In genomic region chr15:73632670-73633058, GRCh38 we compare ENCODE assay signal across 8 cellular contexts. TPM values are rescaled to one million over a fixed set of nuclear protein-coding genes. Genes with fewer than 3 reads are reported as not detected.
DNase-seq lines count a peak whose midpoint lies in the region; ATAC-seq and TF ChIP-seq lines count a peak whose summit lies in the region.

No MANE protein-coding gene starts in this region.

- H3K4me3 ChIP-seq in left ventricle myocardium inferior (peak overlapping the region; percentile 96), skin epidermis (peak overlapping the region; percentile 65 to 99 (median 95))

- H3K4me1 Mint-ChIP-seq in activated T-helper 2 cell treated with anti-CD3 and anti-CD28 coated beads, Interferon-gamma antibody, Interleukin-2, Interleukin-4, amounts not matched to agents 10 μg/mL and 5 μg/mL and 100 μg/mL, durations not matched to agents 14 hours and 24 hours and 36 hours (ENCODE audit: low read depth): peaks cover 45% of the 10 kb centered on the region

- no peak for TF ChIP-seq CTCF in left ventricle myocardium inferior (IDR thresholded peaks at IDR 0.05; ENCODE audit: borderline replicate concordance)

- peak; percentile 17 for DNase-seq in activated T-helper 2 cell treated with anti-CD3 and anti-CD28 coated beads, Interferon-gamma antibody, Interleukin-2, Interleukin-4, amounts not matched to agents 10 μg/mL and 5 μg/mL and 100 μg/mL, durations not matched to agents 14 hours and 24 hours and 36 hours (ENCODE audit: low spot score)
- peak; percentile 31 for DNase-seq in left ventricle myocardium inferior
- DNase-seq in foreskin melanocyte: no peak

- peaks cover 9% of the 10 kb centered on the region for H3K36me3 Mint-ChIP-seq in activated T-helper 2 cell treated with anti-CD3 and anti-CD28 coated beads, Interferon-gamma antibody, Interleukin-2, Interleukin-4, amounts not matched to agents 10 μg/mL and 5 μg/mL and 100 μg/mL, durations not matched to agents 14 hours and 24 hours and 36 hours (ENCODE audit: low read depth)

- intact Hi-C loops in activated T-helper 2 cell treated with anti-CD3 and anti-CD28 coated beads, Interferon-gamma antibody, Interleukin-2, Interleukin-4, amounts not matched to agents 10 μg/mL and 5 μg/mL and 100 μg/mL, durations not matched to agents 14 hours and 24 hours and 36 hours (cut with micrococcal nuclease): loop anchor here (5.0 kb wide), 1 partner anchor 50 kb away; the partner anchor contains the start of gene CD276
- intact Hi-C loops in left ventricle myocardium inferior (cut with micrococcal nuclease): no loop called here

- peak overlapping the region; percentile 81 for H3K4me3 Mint-ChIP-seq in activated T-helper 2 cell treated with anti-CD3 and anti-CD28 coated beads, Interferon-gamma antibody, Interleukin-2, Interleukin-4, amounts not matched to agents 10 μg/mL and 5 μg/mL and 100 μg/mL, durations not matched to agents 14 hours and 24 hours and 36 hours (ENCODE audit: low read depth)

- H3K36me3 ChIP-seq in left ventricle myocardium inferior: no peaks in the 10 kb centered on the region

- peak overlapping the region; percentile 97 for H3K27ac ChIP-seq in left ventricle myocardium inferior (replicated peaks)
- H3K27ac ChIP-seq in skin epidermis: peak overlapping the region; percentile 80 to 100 (median 98)

- peaks cover 14% of the 10 kb centered on the region for H3K27me3 Mint-ChIP-seq in activated T-helper 2 cell treated with anti-CD3 and anti-CD28 coated beads, Interferon-gamma antibody, Interleukin-2, Interleukin-4, amounts not matched to agents 10 μg/mL and 5 μg/mL and 100 μg/mL, durations not matched to agents 14 hours and 24 hours and 36 hours (ENCODE audit: low read depth)

- no peaks in the 10 kb centered on the region for H3K9me3 ChIP-seq in left ventricle myocardium inferior (replicated peaks)

- no peaks in the 10 kb centered on the region for H3K27me3 ChIP-seq in left ventricle myocardium inferior (ENCODE audit: low read depth)

- H3K4me1 ChIP-seq in left ventricle myocardium inferior: peaks cover 62% of the 10 kb centered on the region

- ATAC-seq in GM18907 (IDR thresholded peaks at IDR 0.05; ENCODE audit: unreplicated experiment): peak; percentile 15
- ATAC-seq in HG03159 (IDR thresholded peaks at IDR 0.05; ENCODE audit: unreplicated experiment): peak; percentile 10
- no peak for ATAC-seq in GM18498 (IDR thresholded peaks at IDR 0.05; ENCODE audit: unreplicated experiment)
- ATAC-seq in HG03457 (IDR thresholded peaks at IDR 0.05; ENCODE audit: unreplicated experiment): no peak

- H3K27ac Mint-ChIP-seq in activated T-helper 2 cell treated with anti-CD3 and anti-CD28 coated beads, Interferon-gamma antibody, Interleukin-2, Interleukin-4, amounts not matched to agents 10 μg/mL and 5 μg/mL and 100 μg/mL, durations not matched to agents 14 hours and 24 hours and 36 hours: peak overlapping the region; percentile 4

- no peaks in the 10 kb centered on the region for H3K9me3 Mint-ChIP-seq in activated T-helper 2 cell treated with anti-CD3 and anti-CD28 coated beads, Interferon-gamma antibody, Interleukin-2, Interleukin-4, amounts not matched to agents 10 μg/mL and 5 μg/mL and 100 μg/mL, durations not matched to agents 14 hours and 24 hours and 36 hours

RNA-seq across cellular contexts. Expression of gene NPTN, which starts 0.5 kb away (rescaled TPM):
- 69.3 and 76.6 TPM in 2 replicates for total RNA-seq in activated T-helper 2 cell treated with anti-CD3 and anti-CD28 coated beads, Interferon-gamma antibody, Interleukin-2, Interleukin-4, amounts not matched to agents 10 μg/mL and 5 μg/mL and 100 μg/mL, durations not matched to agents 14 hours and 24 hours and 36 hours
- 227 TPM for total RNA-seq in left ventricle myocardium inferior

RNA-seq across cellular contexts. Expression of gene CD276, which starts 51.5 kb away (rescaled TPM):
- total RNA-seq in activated T-helper 2 cell treated with anti-CD3 and anti-CD28 coated beads, Interferon-gamma antibody, Interleukin-2, Interleukin-4, amounts not matched to agents 10 μg/mL and 5 μg/mL and 100 μg/mL, durations not matched to agents 14 hours and 24 hours and 36 hours: 16.7 and 17.0 TPM in 2 replicates
- 32.4 TPM for total RNA-seq in left ventricle myocardium inferior

Comparison
In these comparisons a context has a peak if more than half of its experiments do, and no peak if none do; other contexts are left out.
1. ATAC-seq: peak in GM18907 (single experiment) and HG03159 (single experiment); none in GM18498 (single experiment) and HG03457 (single experiment).